Comparison of ENCODE assay signal across 1 cellular context in the genomic region with DNA sequence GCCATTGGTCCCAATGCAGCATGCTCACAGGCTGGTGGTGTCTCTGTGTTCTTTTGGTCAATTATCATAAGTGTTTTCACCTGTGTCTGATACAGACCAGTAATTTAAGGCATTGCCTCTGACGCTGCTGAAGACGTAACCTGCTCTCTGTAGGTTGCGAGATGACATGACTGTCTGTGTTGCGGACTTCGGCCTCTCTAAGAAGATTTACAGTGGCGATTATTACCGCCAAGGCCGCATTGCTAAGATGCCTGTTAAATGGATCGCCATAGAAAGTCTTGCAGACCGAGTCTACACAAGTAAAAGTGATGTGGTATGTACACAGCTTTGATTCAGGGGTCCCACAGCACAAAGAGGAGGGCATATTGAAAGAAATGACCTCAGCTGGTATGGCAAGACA.
TF ChIP-seq lines count a peak whose summit lies in the region.

No MANE protein-coding gene starts in this region.

TF ChIP-seq in GM23338, 12 proteins besides CTCF, POLR2A, EP300 and RAD21 (continued from another document):
- TF ChIP-seq ZNF462 (CRISPR knock-in tag; IDR thresholded peaks at IDR 0.05) (no peak), EZH2 (IDR thresholded peaks at IDR 0.05; ENCODE audit: low read depth, unreplicated experiment) (no peak), NANOG (IDR thresholded peaks at IDR 0.05; ENCODE audit: borderline replicate concordance) (no peak), ZNF331 (CRISPR knock-in tag; IDR thresholded peaks at IDR 0.05; ENCODE audit: low read depth) (no peak), ZNF114 (CRISPR knock-in tag; IDR thresholded peaks at IDR 0.05) (no peak)
